ENCODE assay signal across 13 cellular contexts in genomic region chr7:121604627-121605296, GRCh38.
DNase-seq lines count a peak whose midpoint lies in the region; ATAC-seq and TF ChIP-seq lines count a peak whose summit lies in the region.
"Had no signal": no experiment of that assay in that cellular context is flagged by ENCODE, and none has a peak within 500 bp of the region (broad histone marks: within the 10 kb centered on the region; RNA-seq: fewer than 3 reads in every experiment).

No MANE protein-coding gene starts in this region.

- WGBS in body of pancreas, 2 donors: 33 to 38% methylated on average over 2 of the region's 2 CpGs

- H2AFZ ChIP-seq in parathyroid adenoma: peak overlapping the region; percentile 38

- ATAC-seq in body of pancreas (peak; percentile 71), GM18511 (IDR thresholded peaks at IDR 0.05; ENCODE audit: unreplicated experiment) (no peak)
- ATAC-seq: psoas muscle had no signal

- no peak overlapping the region for H3K4me2 ChIP-seq in parathyroid adenoma (ENCODE audit: low read length)

- intact Hi-C loops in body of pancreas (cut with DNase I): loop anchor here (10.0 kb wide), 1 partner anchor 390 kb away; no protein-coding TSS in a partner anchor
- intact Hi-C loops in left ventricle myocardium inferior (cut with micrococcal nuclease): no loop called here

- TF ChIP-seq CTCF in body of pancreas (IDR thresholded peaks at IDR 0.05) (no peak), left ventricle myocardium inferior (IDR thresholded peaks at IDR 0.05; ENCODE audit: borderline replicate concordance) (no peak), parathyroid adenoma (IDR thresholded peaks at IDR 0.05) (no peak)

- H3K27me3 ChIP-seq in body of pancreas: no peaks in the 10 kb centered on the region
- H3K27me3 ChIP-seq in left ventricle myocardium inferior (ENCODE audit: low read depth): no peaks in the 10 kb centered on the region
- H3K27me3 ChIP-seq in parathyroid adenoma (ENCODE audit: control insufficient read depth, insufficient read depth, low read length): no peaks in the 10 kb centered on the region

- H3K9me3 ChIP-seq in body of pancreas (no peaks in the 10 kb centered on the region), left ventricle myocardium inferior (replicated peaks) (peaks cover 4% of the 10 kb centered on the region), parathyroid adenoma (ENCODE audit: control insufficient read depth, low read length) (no peaks in the 10 kb centered on the region)
- H3K9me3 ChIP-seq: BE2C had no signal

- no peak overlapping the region for H3K4me3 ChIP-seq in body of pancreas
- no peak overlapping the region for H3K4me3 ChIP-seq in left ventricle myocardium inferior
- H3K4me3 ChIP-seq in parathyroid adenoma (ENCODE audit: low read depth, low read length): no peak overlapping the region
- H3K4me3 ChIP-seq: psoas muscle had no signal

- H3K36me3 ChIP-seq in body of pancreas (replicated peaks in 1 of 2; ENCODE audit: insufficient read depth in 1 of 2, low read depth in 2 of 2): no peaks in the 10 kb centered on the region
- no peaks in the 10 kb centered on the region for H3K36me3 ChIP-seq in left ventricle myocardium inferior
- H3K36me3 ChIP-seq in parathyroid adenoma (ENCODE audit: control insufficient read depth, insufficient read depth, low read length): no peaks in the 10 kb centered on the region
- H3K36me3 ChIP-seq: BE2C had no signal

- H3K4me1 ChIP-seq in body of pancreas: peaks cover 50% of the 10 kb centered on the region
- H3K4me1 ChIP-seq in left ventricle myocardium inferior: peaks cover 5% of the 10 kb centered on the region
- H3K4me1 ChIP-seq in parathyroid adenoma: peaks cover 11% of the 10 kb centered on the region
- H3K4me1 ChIP-seq: BE2C, psoas muscle had no signal

- H3K79me2 ChIP-seq in parathyroid adenoma: no peaks in the 10 kb centered on the region

- DNase-seq in GM03348 (ENCODE audit: low spot score): peak; percentile 6
- DNase-seq in body of pancreas: peak in 3 of 4 donors; percentile 17 to 40 (median 19)
- DNase-seq in left ventricle myocardium inferior: no peak
- no peak for DNase-seq in cerebellar cortex (ENCODE audit: low spot score)
- DNase-seq in NCI-H146 (lab: John Stamatoyannopoulos, UW): no peak
- no peak for DNase-seq in GM19238 (ENCODE audit: insufficient read length, low spot score)
- DNase-seq: activated T-cell treated with anti-CD3 and anti-CD28 coated beads, Interleukin-2, amount 50 U/mL, for 1 hour; BE2C; caudate nucleus; MV-4-11; psoas muscle had no signal

- peak overlapping the region; percentile 10 to 70 (median 62) for H3K27ac ChIP-seq in body of pancreas
- peak overlapping the region; percentile 37 for H3K27ac ChIP-seq in left ventricle myocardium inferior (replicated peaks)
- no peak overlapping the region for H3K27ac ChIP-seq in parathyroid adenoma
- H3K27ac ChIP-seq: psoas muscle had no signal

- no peak for TF ChIP-seq POLR2A in body of pancreas (IDR thresholded peaks at IDR 0.05)

- no peak overlapping the region for H3K9ac ChIP-seq in parathyroid adenoma

Comparison
In these comparisons a context has a peak if more than half of its experiments do, and no peak if none do; other contexts are left out.
1. DNase-seq: peak in GM03348 (single experiment) and body of pancreas (3 of 4); none in left ventricle myocardium inferior (single experiment), cerebellar cortex (single experiment), NCI-H146 (single experiment) and GM19238 (single experiment).